In the genomic region with DNA sequence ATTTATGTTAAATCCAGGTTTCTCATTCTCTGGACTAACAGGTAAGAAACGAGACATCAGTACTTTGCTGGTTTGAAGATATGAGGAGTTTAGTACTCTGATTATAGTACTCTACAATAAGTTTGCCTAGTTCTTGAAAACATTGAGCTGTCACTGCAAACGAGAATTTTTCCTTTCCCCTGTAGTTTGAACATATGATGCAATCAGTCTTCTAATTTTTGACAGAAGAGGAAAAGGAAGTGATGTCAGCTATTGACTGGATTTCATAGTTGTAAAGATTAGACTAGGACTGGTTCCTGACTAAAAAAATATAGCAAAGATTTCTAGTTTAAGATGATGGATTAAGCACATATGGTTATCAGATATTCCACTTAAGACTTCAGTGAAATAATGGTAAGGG, we compare ENCODE assay signal across 25 cellular contexts.
"Had no signal": no experiment of that assay in that cellular context is flagged by ENCODE, and none has a peak within 500 bp of the region (broad histone marks: within the 10 kb centered on the region; RNA-seq: fewer than 3 reads in every experiment).

No MANE protein-coding gene starts in this region.

- FAIRE-seq: endometrium, islet of Langerhans had no signal

- DNase-seq: effector memory CD8-positive, alpha-beta T cell; erythroblast; esophagus squamous epithelium; foreskin melanocyte; glutamatergic neuron; heart right ventricle; hippocampal formation; left cardiac atrium; left lung; mesenchymal stem cell; mucosa of descending colon; naive B cell; sigmoid colon; stimulated activated CD4-positive, alpha-beta T cell treated with anti-CD3 and anti-CD28 coated beads, Interleukin-2, amount 100 ng/mL, for 24 hours; stimulated activated CD4-positive, alpha-beta T cell treated with anti-CD3 and anti-CD28 coated beads, Interleukin-4, amount 100 ng/mL, for 4 hours; stimulated activated naive CD8-positive, alpha-beta T cell treated with anti-CD3 and anti-CD28 coated beads, Interleukin-15, Interleukin-2, amounts not matched to agents 100 U/mL and 50 U/mL, for 24 hours; substantia nigra; testis; tibial artery had no signal

- ATAC-seq: effector memory CD8-positive, alpha-beta T cell; heart right ventricle; left cardiac atrium; left lung; mucosa of descending colon; natural killer cell treated with Interleukin-12 subunit alpha and Interleukin-12 subunit beta and Interleukin-15 and Interleukin-18, amount 100 ng/mL, for 72 hours; stimulated activated memory B cell treated with anti-CD40 and anti-IgM and Interleukin-4, amounts not matched to agents 10 μg/mL and 1 μg/mL and 100 μg/mL, for 72 hours; stimulated activated naive CD8-positive, alpha-beta T cell treated with anti-CD3 and anti-CD28 coated beads, Interleukin-15, Interleukin-2, amounts not matched to agents 100 U/mL and 50 U/mL, for 24 hours had no signal

- H3K9me3 ChIP-seq: esophagus squamous epithelium, left lung, mucosa of descending colon, prostate gland, right atrium auricular region, sigmoid colon, testis, tibial artery had no signal

- H3K27me3 ChIP-seq: esophagus squamous epithelium, heart right ventricle, left lung, right atrium auricular region, sigmoid colon, testis, tibial artery had no signal

- H3K4me1 ChIP-seq: esophagus squamous epithelium, heart right ventricle, left lung, prostate gland, right atrium auricular region, sigmoid colon, testis, tibial artery had no signal

- H3K4me3 ChIP-seq: esophagus squamous epithelium, heart right ventricle, left lung, mucosa of descending colon, prostate gland, right atrium auricular region, sigmoid colon, testis, tibial artery had no signal

- H3K27ac ChIP-seq: esophagus squamous epithelium, heart right ventricle, left lung, prostate gland, right atrium auricular region, sigmoid colon, testis, tibial artery had no signal

- H3K36me3 ChIP-seq: esophagus squamous epithelium, heart right ventricle, left lung, prostate gland, right atrium auricular region, sigmoid colon, tibial artery had no signal
